8 cellular contexts compared by ENCODE assay signal in genomic region chr17:46286764-46287221, GRCh38. TPM values are rescaled to one million over a fixed set of nuclear protein-coding genes. Genes with fewer than 3 reads are reported as not detected.
A peak's percentile ranks its signal among the peaks of the same experiment; 100 is the strongest.
DNase-seq lines count a peak whose midpoint lies in the region; ATAC-seq, FAIRE-seq and TF ChIP-seq lines count a peak whose summit lies in the region.
"Not testable (repeated sequence)": the region's sequence is repeated elsewhere in the genome, so short reads cannot be mapped to it uniquely, and the experiment has no call there.

No MANE protein-coding gene starts in this region.

- DNase-seq in D721Med (ENCODE audit: insufficient read length, low spot score) = peak; percentile 30
- peak; percentile 97 for DNase-seq in HT-29 (ENCODE audit: low spot score)
- peak; percentile 63 for DNase-seq in NCI-H460 (ENCODE audit: extremely low read depth, low read depth)
- peak; percentile 28 for DNase-seq in T-helper 22 cell (ENCODE audit: low read depth)
- peak; percentile 68 for DNase-seq in amniotic epithelial cell (ENCODE audit: low read depth)
- peak; percentile 77 for DNase-seq in natural killer cell treated with Interleukin-12 subunit alpha and Interleukin-12 subunit beta and Interleukin-15 and Interleukin-18, amount 100 ng/mL, for 72 hours (ENCODE audit: low spot score)
- peak in 5 of 6 experiments; percentile 45 to 80 (median 58) for DNase-seq in stimulated activated naive CD4-positive, alpha-beta T cell (lab: John Stamatoyannopoulos, UW)

- not testable (repeated sequence) for H3K9me3 ChIP-seq in gastroesophageal sphincter

- FAIRE-seq in D721Med (lab: Jason Lieb, UNC) = peak; percentile 55

- WGBS in gastroesophageal sphincter (ENCODE audit: low coverage in 1 of 2), 2 donors = 0% methylated on average over 3 of the region's 3 CpGs

- H3K9me3 Mint-ChIP-seq in natural killer cell treated with Interleukin-12 subunit alpha and Interleukin-12 subunit beta and Interleukin-15 and Interleukin-18, amount 100 ng/mL, for 72 hours = not testable (repeated sequence)

- not testable (repeated sequence) for TF ChIP-seq EP300 in gastroesophageal sphincter (IDR thresholded peaks at IDR 0.05)

- H3K4me3 ChIP-seq in gastroesophageal sphincter = not testable (repeated sequence)

- H3K27ac Mint-ChIP-seq in natural killer cell treated with Interleukin-12 subunit alpha and Interleukin-12 subunit beta and Interleukin-15 and Interleukin-18, amount 100 ng/mL, for 72 hours = not testable (repeated sequence)

- not testable (repeated sequence) for H3K36me3 Mint-ChIP-seq in natural killer cell treated with Interleukin-12 subunit alpha and Interleukin-12 subunit beta and Interleukin-15 and Interleukin-18, amount 100 ng/mL, for 72 hours

- H3K27me3 ChIP-seq in gastroesophageal sphincter = not testable (repeated sequence)

- TF ChIP-seq POLR2A in gastroesophageal sphincter (IDR thresholded peaks at IDR 0.05) = not testable (repeated sequence)

- not testable (repeated sequence) for H3K4me1 ChIP-seq in gastroesophageal sphincter

- peak; percentile 73 for ATAC-seq in gastroesophageal sphincter
- ATAC-seq in natural killer cell treated with Interleukin-12 subunit alpha and Interleukin-12 subunit beta and Interleukin-15 and Interleukin-18, amount 100 ng/mL, for 72 hours = peak; percentile 62 to 70

- not testable (repeated sequence) for H3K27me3 Mint-ChIP-seq in natural killer cell treated with Interleukin-12 subunit alpha and Interleukin-12 subunit beta and Interleukin-15 and Interleukin-18, amount 100 ng/mL, for 72 hours

- not testable (repeated sequence) for H3K4me3 Mint-ChIP-seq in natural killer cell treated with Interleukin-12 subunit alpha and Interleukin-12 subunit beta and Interleukin-15 and Interleukin-18, amount 100 ng/mL, for 72 hours

- H3K36me3 ChIP-seq in gastroesophageal sphincter = not testable (repeated sequence)

- peak overlapping the region in 2 of 4 donors; percentile 44 to 53 for H3K27ac ChIP-seq in gastroesophageal sphincter

- peak; percentile 92 for TF ChIP-seq CTCF in D721Med (IDR thresholded peaks at IDR 0.05; ENCODE audit: insufficient read depth, missing control alignments)
- peak; percentile 66 to 82 (median 76) for TF ChIP-seq CTCF in gastroesophageal sphincter (IDR thresholded peaks at IDR 0.05)

- H3K4me1 Mint-ChIP-seq in natural killer cell treated with Interleukin-12 subunit alpha and Interleukin-12 subunit beta and Interleukin-15 and Interleukin-18, amount 100 ng/mL, for 72 hours (ENCODE audit: low read depth in 2 of 2) = not testable (repeated sequence)

RNA-seq across cellular contexts. Expression of gene LRRC37A, which starts 8.1 kb away (rescaled TPM):
- 2.7 and 3.1 TPM in 2 replicates for total RNA-seq in HT-29 (2014; rRNA removed; shearing (Covaris generic))
- total RNA-seq in NCI-H460 (2014; rRNA removed; shearing (Covaris generic)) = 1.2 and 1.5 TPM in 2 replicates
- 0.35 and 0.43 TPM in 2 replicates for polyA plus RNA-seq in NCI-H460 (2014; cell fraction: nucleus; rRNA removed)
- 1 to 10 TPM; 1.1 to 5.1 (median 2.1) TPM for total RNA-seq in gastroesophageal sphincter
- total RNA-seq in natural killer cell treated with Interleukin-12 subunit alpha and Interleukin-12 subunit beta and Interleukin-15 and Interleukin-18, amount 100 ng/mL, for 72 hours = 1 to 10 TPM; 1.9 to 2.2 TPM

Comparison
In these comparisons a context has a peak if more than half of its experiments do, and no peak if none do; other contexts are left out.
1. DNase-seq: peak in every context shown above with its lines; median percentile 97 in HT-29; 77 in natural killer cell treated with Interleukin-12 subunit alpha and Interleukin-12 subunit beta and Interleukin-15 and Interleukin-18, amount 100 ng/mL, for 72 hours; 68 in amniotic epithelial cell; 63 in NCI-H460; 58 in stimulated activated naive CD4-positive, alpha-beta T cell; 30 in D721Med; 28 in T-helper 22 cell.